ENCODE assay signal across 19 cellular contexts in the genomic region with DNA sequence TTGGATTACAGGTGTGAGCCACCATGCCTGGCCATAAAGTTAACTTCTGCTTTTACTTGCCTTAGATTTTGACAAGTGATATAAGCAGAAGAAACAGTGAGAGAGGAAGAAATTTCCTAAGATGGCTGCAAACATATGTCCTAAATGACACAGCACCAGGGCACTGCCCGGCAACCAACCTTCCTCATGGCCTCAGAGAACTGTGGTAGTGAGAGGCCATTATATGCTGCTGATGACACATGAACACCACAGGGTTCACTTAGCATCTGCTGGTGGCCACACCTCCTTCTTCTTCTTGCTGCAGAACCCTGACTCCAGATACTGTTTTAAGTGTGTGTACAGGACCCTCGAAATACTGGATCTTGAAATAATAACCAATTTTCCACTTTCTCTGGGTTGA.
A peak's percentile ranks its signal among the peaks of the same experiment; 100 is the strongest.
DNase-seq lines count a peak whose midpoint lies in the region; ATAC-seq, FAIRE-seq and TF ChIP-seq lines count a peak whose summit lies in the region.
"Had no signal": no experiment of that assay in that cellular context is flagged by ENCODE, and none has a peak within 500 bp of the region (broad histone marks: within the 10 kb centered on the region; RNA-seq: fewer than 3 reads in every experiment).

No MANE protein-coding gene starts in this region.

- POLR2A ChIA-PET in GM12878 (lab: Charles Lee): no interaction called here

- BruUV-seq in GM12878 (replicated peaks; lab: Mats Ljungman, UMichigan): no TSS peak

- intact Hi-C loops in Right ventricle myocardium superior (cut with DNase I): no loop called here
- intact Hi-C loops in GM12878 (cut with micrococcal nuclease; ENCODE audit: unreplicated experiment): no loop called here
- intact Hi-C loops in upper lobe of right lung (cut with DNase I): no loop called here

- H3K4me1 ChIP-seq in right atrium auricular region: peaks cover 0 to 3% of the 10 kb centered on the region in 2 donors
- no peaks in the 10 kb centered on the region; the same call in 1 of the 2 replicates for H3K4me1 ChIP-seq in GM12878 (ENCODE audit: control insufficient read depth, insufficient read depth, low read length)
- H3K4me1 ChIP-seq in upper lobe of right lung: no peaks in the 10 kb centered on the region
- H3K4me1 ChIP-seq: Caco-2, uterus had no signal

- H3K9me3 ChIP-seq in right atrium auricular region (no peaks in the 10 kb centered on the region), GM12878 (replicated peaks; ENCODE audit: control insufficient read depth, insufficient read depth, low read length) (no peaks in the 10 kb centered on the region), upper lobe of right lung (no peaks in the 10 kb centered on the region)
- H3K9me3 ChIP-seq: Caco-2, esophagus muscularis mucosa, uterus had no signal

- TF ChIP-seq EP300 in GM12878 (IDR thresholded peaks at IDR 0.05; ENCODE audit: borderline replicate concordance in 1 of 2, control insufficient read depth in 1 of 2, low read depth in 2 of 2, low read length in 2 of 2): no peak

- H3K27me3 ChIP-seq in right atrium auricular region (no peaks in the 10 kb centered on the region), GM12878 (replicated peaks in 1 of 2; ENCODE audit: control insufficient read depth in 2 of 2, insufficient read depth in 2 of 2, low read length in 1 of 2) (no peaks in the 10 kb centered on the region), upper lobe of right lung (no peaks in the 10 kb centered on the region)
- H3K27me3 ChIP-seq: esophagus muscularis mucosa, heart left ventricle, uterus had no signal

- WGBS in GM12878 (ENCODE audit: insufficient coverage, insufficient replicate concordance, low lambda C conversion rate, missing lambda C conversion rate): 28% methylated on average over 2 of the region's 2 CpGs

- FAIRE-seq in GM12878 (lab: Jason Lieb, UNC): no peak
- FAIRE-seq: kidney had no signal

- DNase-seq in Right ventricle myocardium superior (peak; percentile 46), right atrium auricular region (ENCODE audit: low spot score) (no peak), NCI-H146 (lab: John Stamatoyannopoulos, UW) (peak; percentile 83), GM12878 (ENCODE audit: low read depth, low spot score) (no peak), upper lobe of right lung (no peak), epidermal melanocyte (ENCODE audit: insufficient read length, low spot score) (no peak), glomerular visceral epithelial cell (ENCODE audit: extremely low spot score) (no peak), COR-L47 (lab: John Stamatoyannopoulos, UW) (no peak)
- DNase-seq: activated CD4-positive, alpha-beta T cell treated with anti-CD3 and anti-CD28 coated beads for 48 hours; Caco-2; dermis blood vessel endothelial cell; GF-D8; heart left ventricle; kidney; stimulated activated CD4-positive, alpha-beta T cell treated with anti-CD3 and anti-CD28 coated beads, Interleukin-12 subunit alpha, Interleukin-12 subunit beta, amount 100 ng/mL, for 4 hours; stimulated activated naive CD8-positive, alpha-beta T cell treated with anti-CD3 and anti-CD28 coated beads, Interleukin-15, amount 100 ng/mL, for 72 hours; uterus had no signal

- H3K27ac ChIP-seq in right atrium auricular region (no peak overlapping the region), GM12878 (ENCODE audit: control insufficient read depth, insufficient read depth) (no peak overlapping the region), upper lobe of right lung (no peak overlapping the region)
- H3K27ac ChIP-seq: esophagus muscularis mucosa, heart left ventricle, RWPE1, uterus had no signal

- in situ Hi-C loops in GM12878 (cut with MboI): no loop called here

- SMC1A ChIA-PET in GM12878 (lab: Charles Lee; ENCODE audit: uncharacterized antibody, unreplicated experiment): no interaction called here

- TF ChIP-seq RAD21 in GM12878 (IDR thresholded peaks at IDR 0.05; ENCODE audit: insufficient read depth, low read depth, low read length): no peak

- no peaks in the 10 kb centered on the region for H3K79me2 ChIP-seq in GM12878 (ENCODE audit: control insufficient read depth, insufficient read depth, low read length)

- H3K4me2 ChIP-seq in GM12878 (ENCODE audit: control insufficient read depth, insufficient read depth): no peak overlapping the region

- ATAC-seq in Right ventricle myocardium superior (ENCODE audit: poor library complexity): no peak
- peak; percentile 36 for ATAC-seq in GM12878
- peak; percentile 82 for ATAC-seq in upper lobe of right lung
- ATAC-seq: stimulated activated naive CD8-positive, alpha-beta T cell treated with anti-CD3 and anti-CD28 coated beads, Interleukin-15, amount 100 ng/mL, for 72 hours had no signal

- CTCF ChIA-PET in GM12878 (lab: Yijun Ruan, JAX): no interaction called here

- RAD21 ChIA-PET in GM12878 (lab: Charles Lee; ENCODE audit: unreplicated experiment): no interaction called here

- H3K9ac ChIP-seq in GM12878 (ENCODE audit: control insufficient read depth, insufficient read depth, low read length): no peak overlapping the region

- no peaks in the 10 kb centered on the region for H4K20me1 ChIP-seq in GM12878 (ENCODE audit: control insufficient read depth, insufficient read depth)

- no peak for TF ChIP-seq POLR2A in GM12878 (IDR thresholded peaks at IDR 0.05; ENCODE audit: low read depth, low read length)

- no peak overlapping the region for H2AFZ ChIP-seq in GM12878 (ENCODE audit: control insufficient read depth, low read depth, low read length)

- H3K36me3 ChIP-seq in right atrium auricular region (no peaks in the 10 kb centered on the region), GM12878 (ENCODE audit: control insufficient read depth in 2 of 2, insufficient read depth in 2 of 2, low read length in 1 of 2) (no peaks in the 10 kb centered on the region), upper lobe of right lung (no peaks in the 10 kb centered on the region)
- H3K36me3 ChIP-seq: esophagus muscularis mucosa, heart left ventricle, uterus had no signal

- TF ChIP-seq CTCF in right atrium auricular region (IDR thresholded peaks at IDR 0.05) (no peak), GM12878 (IDR thresholded peaks at IDR 0.05 in 2 of 3, conservative IDR thresholded peaks at IDR 0.05 in 1 of 3; ENCODE audit: control insufficient read depth in 2 of 3, extremely low read depth in 1 of 3, insufficient read depth in 1 of 3, low read depth in 3 of 3, low read length in 3 of 3) (no peak), upper lobe of right lung (IDR thresholded peaks at IDR 0.05) (no peak)

- H3K4me3 ChIP-seq in right atrium auricular region (no peak overlapping the region), GM12878 (no peak overlapping the region), upper lobe of right lung (no peak overlapping the region)
- H3K4me3 ChIP-seq: esophagus muscularis mucosa, heart left ventricle, uterus had no signal

TF ChIP-seq in GM12878, 131 proteins besides CTCF, POLR2A, EP300 and RAD21:
- TF ChIP-seq YBX1 (IDR thresholded peaks at IDR 0.05) (no peak), MLLT1 (IDR thresholded peaks at IDR 0.05) (no peak), JUND (IDR thresholded peaks at IDR 0.05; ENCODE audit: low read depth, low read length) (no peak), ATF7 (IDR thresholded peaks at IDR 0.05; ENCODE audit: low read depth) (no peak), ZNF274 (IDR thresholded peaks at IDR 0.05; ENCODE audit: insufficient read depth, insufficient read length) (no peak), ZBED1 (IDR thresholded peaks at IDR 0.05; ENCODE audit: borderline replicate concordance) (no peak), ZSCAN29 (IDR thresholded peaks at IDR 0.05) (no peak), FOXK2 (IDR thresholded peaks at IDR 0.05) (no peak), CHD4 (IDR thresholded peaks at IDR 0.05) (no peak), HDAC6 (IDR thresholded peaks at IDR 0.05; ENCODE audit: unreplicated experiment) (no peak), TCF7 (IDR thresholded peaks at IDR 0.05; ENCODE audit: borderline replicate concordance) (no peak)
TF ChIP-seq in GM12878: peak in this region for 0.

Comparison
In these comparisons a context has a peak if more than half of its experiments do, and no peak if none do; other contexts are left out.
1. DNase-seq: peak in Right ventricle myocardium superior (single experiment) and NCI-H146 (single experiment); none in right atrium auricular region (single experiment), GM12878 (single experiment), upper lobe of right lung (single experiment), epidermal melanocyte (single experiment), glomerular visceral epithelial cell (single experiment) and COR-L47 (single experiment).